Comparison of ENCODE assay signal across 1 cellular context in the genomic region with DNA sequence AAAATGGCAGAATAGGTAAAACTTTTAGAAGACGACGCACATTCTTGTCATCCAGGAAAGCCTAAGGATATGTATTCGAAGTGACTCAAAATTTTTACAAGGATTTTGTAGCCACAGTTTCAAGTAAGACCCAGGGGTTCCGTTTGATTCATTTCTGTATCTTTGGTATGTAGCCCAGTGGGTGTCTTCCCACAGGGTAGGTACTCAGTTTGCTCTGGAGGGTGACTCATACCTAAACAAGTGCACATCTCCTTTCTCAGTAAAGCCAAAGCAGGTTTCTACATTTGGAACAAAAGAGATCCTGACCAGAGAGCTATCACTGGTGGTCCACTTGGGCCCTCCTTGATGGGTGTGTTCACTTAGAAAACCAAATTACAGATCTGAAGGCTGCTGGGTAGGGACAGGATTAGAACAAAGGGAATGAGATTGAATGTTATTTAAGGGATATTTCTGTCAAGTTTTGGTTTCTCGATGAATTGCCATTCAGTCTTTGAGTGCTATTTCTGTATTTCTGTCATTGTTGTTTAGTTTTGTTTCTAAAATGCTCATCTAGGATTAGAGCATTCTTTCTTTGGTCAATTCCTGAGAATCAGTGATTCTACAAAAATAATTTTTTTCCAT.
TF ChIP-seq lines count a peak whose summit lies in the region.

No MANE protein-coding gene starts in this region.

TF ChIP-seq in GM12878, 131 proteins besides CTCF, POLR2A, EP300 and RAD21 (continued from another document and continues in another):
- TF ChIP-seq, protein P1, sequence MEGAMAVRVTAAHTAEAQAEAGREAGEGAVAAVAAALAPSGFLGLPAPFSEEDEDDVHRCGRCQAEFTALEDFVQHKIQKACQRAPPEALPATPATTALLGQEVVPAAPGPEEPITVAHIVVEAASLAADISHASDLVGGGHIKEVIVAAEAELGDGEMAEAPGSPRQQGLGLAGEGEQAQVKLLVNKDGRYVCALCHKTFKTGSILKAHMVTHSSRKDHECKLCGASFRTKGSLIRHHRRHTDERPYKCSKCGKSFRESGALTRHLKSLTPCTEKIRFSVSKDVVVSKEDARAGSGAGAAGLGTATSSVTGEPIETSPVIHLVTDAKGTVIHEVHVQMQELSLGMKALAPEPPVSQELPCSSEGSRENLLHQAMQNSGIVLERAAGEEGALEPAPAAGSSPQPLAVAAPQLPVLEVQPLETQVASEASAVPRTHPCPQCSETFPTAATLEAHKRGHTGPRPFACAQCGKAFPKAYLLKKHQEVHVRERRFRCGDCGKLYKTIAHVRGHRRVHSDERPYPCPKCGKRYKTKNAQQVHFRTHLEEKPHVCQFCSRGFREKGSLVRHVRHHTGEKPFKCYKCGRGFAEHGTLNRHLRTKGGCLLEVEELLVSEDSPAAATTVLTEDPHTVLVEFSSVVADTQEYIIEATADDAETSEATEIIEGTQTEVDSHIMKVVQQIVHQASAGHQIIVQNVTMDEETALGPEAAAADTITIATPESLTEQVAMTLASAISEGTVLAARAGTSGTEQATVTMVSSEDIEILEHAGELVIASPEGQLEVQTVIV (IDR thresholded peaks at IDR 0.05; ENCODE audit: borderline replicate concordance, partially characterized antibody), result no peak
- TF ChIP-seq NRF1 (conservative IDR thresholded peaks at IDR 0.05; ENCODE audit: low read depth, low read length) (no peak), ZBTB33 (IDR thresholded peaks at IDR 0.05) (no peak), FOXM1 (IDR thresholded peaks at IDR 0.05; ENCODE audit: low read depth, low read length) (peak; percentile 65; the same call in 1 of the 2 replicates), GABPA (IDR thresholded peaks at IDR 0.05; ENCODE audit: low read depth) (no peak), SIX5 (IDR thresholded peaks at IDR 0.05; ENCODE audit: low read depth, low read length, severe bottlenecking) (no peak), ETV6 (conservative IDR thresholded peaks at IDR 0.05 in 1 of 2, IDR thresholded peaks at IDR 0.05 in 1 of 2; ENCODE audit: borderline replicate concordance in 1 of 2, low read depth in 1 of 2) (no peak; a peak in 1 of 4 replicates), ZNF622 (IDR thresholded peaks at IDR 0.05) (no peak), BCL11A (IDR thresholded peaks at IDR 0.05; ENCODE audit: low read depth, low read length) (peak; percentile 55; the same call in 1 of the 2 replicates), SUPT20H (IDR thresholded peaks at IDR 0.05; ENCODE audit: borderline replicate concordance, control insufficient read depth, low read depth, low read length) (no peak), DPF2 (IDR thresholded peaks at IDR 0.05) (peak; percentile 83), NR2C1 (IDR thresholded peaks at IDR 0.05) (no peak), CHD1 (IDR thresholded peaks at IDR 0.05; ENCODE audit: low read depth, low read length) (no peak), SMAD5 (IDR thresholded peaks at IDR 0.05; ENCODE audit: low read depth) (no peak), HCFC1 (IDR thresholded peaks at IDR 0.05; ENCODE audit: low read length) (no peak), POLR2AphosphoS5 (IDR thresholded peaks at IDR 0.05; ENCODE audit: low read length) (no peak), POU2F2 (IDR thresholded peaks at IDR 0.05; ENCODE audit: borderline replicate concordance, low read depth, low read length) (no peak), YY1 (IDR thresholded peaks at IDR 0.05; ENCODE audit: low read depth, low read length) (no peak), CEBPB (IDR thresholded peaks at IDR 0.05; ENCODE audit: borderline replicate concordance in 1 of 2, low read depth in 2 of 2, low read length in 2 of 2) (peak in 1 of 2 experiments; percentile 77; a peak in 1 of 4 replicates), RBBP5 (conservative IDR thresholded peaks at IDR 0.05) (no peak), SRF (IDR thresholded peaks at IDR 0.05; ENCODE audit: low read depth in 2 of 2, low read length in 2 of 2) (no peak), FOXK2 (IDR thresholded peaks at IDR 0.05) (no peak), BMI1 (IDR thresholded peaks at IDR 0.05; ENCODE audit: borderline replicate concordance) (no peak), TBL1XR1 (IDR thresholded peaks at IDR 0.05; ENCODE audit: low read depth, low read length) (no peak), EED (IDR thresholded peaks at IDR 0.05; ENCODE audit: low read depth) (peak; percentile 91), IKZF2 (IDR thresholded peaks at IDR 0.05) (peak; percentile 86 to 88)
- TF ChIP-seq, protein P2, sequence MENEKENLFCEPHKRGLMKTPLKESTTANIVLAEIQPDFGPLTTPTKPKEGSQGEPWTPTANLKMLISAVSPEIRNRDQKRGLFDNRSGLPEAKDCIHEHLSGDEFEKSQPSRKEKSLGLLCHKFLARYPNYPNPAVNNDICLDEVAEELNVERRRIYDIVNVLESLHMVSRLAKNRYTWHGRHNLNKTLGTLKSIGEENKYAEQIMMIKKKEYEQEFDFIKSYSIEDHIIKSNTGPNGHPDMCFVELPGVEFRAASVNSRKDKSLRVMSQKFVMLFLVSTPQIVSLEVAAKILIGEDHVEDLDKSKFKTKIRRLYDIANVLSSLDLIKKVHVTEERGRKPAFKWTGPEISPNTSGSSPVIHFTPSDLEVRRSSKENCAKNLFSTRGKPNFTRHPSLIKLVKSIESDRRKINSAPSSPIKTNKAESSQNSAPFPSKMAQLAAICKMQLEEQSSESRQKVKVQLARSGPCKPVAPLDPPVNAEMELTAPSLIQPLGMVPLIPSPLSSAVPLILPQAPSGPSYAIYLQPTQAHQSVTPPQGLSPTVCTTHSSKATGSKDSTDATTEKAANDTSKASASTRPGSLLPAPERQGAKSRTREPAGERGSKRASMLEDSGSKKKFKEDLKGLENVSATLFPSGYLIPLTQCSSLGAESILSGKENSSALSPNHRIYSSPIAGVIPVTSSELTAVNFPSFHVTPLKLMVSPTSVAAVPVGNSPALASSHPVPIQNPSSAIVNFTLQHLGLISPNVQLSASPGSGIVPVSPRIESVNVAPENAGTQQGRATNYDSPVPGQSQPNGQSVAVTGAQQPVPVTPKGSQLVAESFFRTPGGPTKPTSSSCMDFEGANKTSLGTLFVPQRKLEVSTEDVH (IDR thresholded peaks at IDR 0.05; ENCODE audit: low read depth, partially characterized antibody), result no peak
- TF ChIP-seq, protein P3, sequence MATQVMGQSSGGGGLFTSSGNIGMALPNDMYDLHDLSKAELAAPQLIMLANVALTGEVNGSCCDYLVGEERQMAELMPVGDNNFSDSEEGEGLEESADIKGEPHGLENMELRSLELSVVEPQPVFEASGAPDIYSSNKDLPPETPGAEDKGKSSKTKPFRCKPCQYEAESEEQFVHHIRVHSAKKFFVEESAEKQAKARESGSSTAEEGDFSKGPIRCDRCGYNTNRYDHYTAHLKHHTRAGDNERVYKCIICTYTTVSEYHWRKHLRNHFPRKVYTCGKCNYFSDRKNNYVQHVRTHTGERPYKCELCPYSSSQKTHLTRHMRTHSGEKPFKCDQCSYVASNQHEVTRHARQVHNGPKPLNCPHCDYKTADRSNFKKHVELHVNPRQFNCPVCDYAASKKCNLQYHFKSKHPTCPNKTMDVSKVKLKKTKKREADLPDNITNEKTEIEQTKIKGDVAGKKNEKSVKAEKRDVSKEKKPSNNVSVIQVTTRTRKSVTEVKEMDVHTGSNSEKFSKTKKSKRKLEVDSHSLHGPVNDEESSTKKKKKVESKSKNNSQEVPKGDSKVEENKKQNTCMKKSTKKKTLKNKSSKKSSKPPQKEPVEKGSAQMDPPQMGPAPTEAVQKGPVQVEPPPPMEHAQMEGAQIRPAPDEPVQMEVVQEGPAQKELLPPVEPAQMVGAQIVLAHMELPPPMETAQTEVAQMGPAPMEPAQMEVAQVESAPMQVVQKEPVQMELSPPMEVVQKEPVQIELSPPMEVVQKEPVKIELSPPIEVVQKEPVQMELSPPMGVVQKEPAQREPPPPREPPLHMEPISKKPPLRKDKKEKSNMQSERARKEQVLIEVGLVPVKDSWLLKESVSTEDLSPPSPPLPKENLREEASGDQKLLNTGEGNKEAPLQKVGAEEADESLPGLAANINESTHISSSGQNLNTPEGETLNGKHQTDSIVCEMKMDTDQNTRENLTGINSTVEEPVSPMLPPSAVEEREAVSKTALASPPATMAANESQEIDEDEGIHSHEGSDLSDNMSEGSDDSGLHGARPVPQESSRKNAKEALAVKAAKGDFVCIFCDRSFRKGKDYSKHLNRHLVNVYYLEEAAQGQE (IDR thresholded peaks at IDR 0.05; ENCODE audit: low read depth, low read length), result no peak
- TF ChIP-seq, protein P4, sequence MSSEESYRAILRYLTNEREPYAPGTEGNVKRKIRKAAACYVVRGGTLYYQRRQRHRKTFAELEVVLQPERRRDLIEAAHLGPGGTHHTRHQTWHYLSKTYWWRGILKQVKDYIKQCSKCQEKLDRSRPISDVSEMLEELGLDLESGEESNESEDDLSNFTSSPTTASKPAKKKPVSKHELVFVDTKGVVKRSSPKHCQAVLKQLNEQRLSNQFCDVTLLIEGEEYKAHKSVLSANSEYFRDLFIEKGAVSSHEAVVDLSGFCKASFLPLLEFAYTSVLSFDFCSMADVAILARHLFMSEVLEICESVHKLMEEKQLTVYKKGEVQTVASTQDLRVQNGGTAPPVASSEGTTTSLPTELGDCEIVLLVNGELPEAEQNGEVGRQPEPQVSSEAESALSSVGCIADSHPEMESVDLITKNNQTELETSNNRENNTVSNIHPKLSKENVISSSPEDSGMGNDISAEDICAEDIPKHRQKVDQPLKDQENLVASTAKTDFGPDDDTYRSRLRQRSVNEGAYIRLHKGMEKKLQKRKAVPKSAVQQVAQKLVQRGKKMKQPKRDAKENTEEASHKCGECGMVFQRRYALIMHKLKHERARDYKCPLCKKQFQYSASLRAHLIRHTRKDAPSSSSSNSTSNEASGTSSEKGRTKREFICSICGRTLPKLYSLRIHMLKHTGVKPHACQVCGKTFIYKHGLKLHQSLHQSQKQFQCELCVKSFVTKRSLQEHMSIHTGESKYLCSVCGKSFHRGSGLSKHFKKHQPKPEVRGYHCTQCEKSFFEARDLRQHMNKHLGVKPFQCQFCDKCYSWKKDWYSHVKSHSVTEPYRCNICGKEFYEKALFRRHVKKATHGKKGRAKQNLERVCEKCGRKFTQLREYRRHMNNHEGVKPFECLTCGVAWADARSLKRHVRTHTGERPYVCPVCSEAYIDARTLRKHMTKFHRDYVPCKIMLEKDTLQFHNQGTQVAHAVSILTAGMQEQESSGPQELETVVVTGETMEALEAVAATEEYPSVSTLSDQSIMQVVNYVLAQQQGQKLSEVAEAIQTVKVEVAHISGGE (CRISPR knock-in tag; IDR thresholded peaks at IDR 0.05), result no peak
- TF ChIP-seq, protein P5, sequence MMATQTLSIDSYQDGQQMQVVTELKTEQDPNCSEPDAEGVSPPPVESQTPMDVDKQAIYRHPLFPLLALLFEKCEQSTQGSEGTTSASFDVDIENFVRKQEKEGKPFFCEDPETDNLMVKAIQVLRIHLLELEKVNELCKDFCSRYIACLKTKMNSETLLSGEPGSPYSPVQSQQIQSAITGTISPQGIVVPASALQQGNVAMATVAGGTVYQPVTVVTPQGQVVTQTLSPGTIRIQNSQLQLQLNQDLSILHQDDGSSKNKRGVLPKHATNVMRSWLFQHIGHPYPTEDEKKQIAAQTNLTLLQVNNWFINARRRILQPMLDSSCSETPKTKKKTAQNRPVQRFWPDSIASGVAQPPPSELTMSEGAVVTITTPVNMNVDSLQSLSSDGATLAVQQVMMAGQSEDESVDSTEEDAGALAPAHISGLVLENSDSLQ (IDR thresholded peaks at IDR 0.05), result no peak
- TF ChIP-seq, protein P6, sequence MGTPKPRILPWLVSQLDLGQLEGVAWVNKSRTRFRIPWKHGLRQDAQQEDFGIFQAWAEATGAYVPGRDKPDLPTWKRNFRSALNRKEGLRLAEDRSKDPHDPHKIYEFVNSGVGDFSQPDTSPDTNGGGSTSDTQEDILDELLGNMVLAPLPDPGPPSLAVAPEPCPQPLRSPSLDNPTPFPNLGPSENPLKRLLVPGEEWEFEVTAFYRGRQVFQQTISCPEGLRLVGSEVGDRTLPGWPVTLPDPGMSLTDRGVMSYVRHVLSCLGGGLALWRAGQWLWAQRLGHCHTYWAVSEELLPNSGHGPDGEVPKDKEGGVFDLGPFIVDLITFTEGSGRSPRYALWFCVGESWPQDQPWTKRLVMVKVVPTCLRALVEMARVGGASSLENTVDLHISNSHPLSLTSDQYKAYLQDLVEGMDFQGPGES (IDR thresholded peaks at IDR 0.05), result no peak
- TF ChIP-seq, protein P7, sequence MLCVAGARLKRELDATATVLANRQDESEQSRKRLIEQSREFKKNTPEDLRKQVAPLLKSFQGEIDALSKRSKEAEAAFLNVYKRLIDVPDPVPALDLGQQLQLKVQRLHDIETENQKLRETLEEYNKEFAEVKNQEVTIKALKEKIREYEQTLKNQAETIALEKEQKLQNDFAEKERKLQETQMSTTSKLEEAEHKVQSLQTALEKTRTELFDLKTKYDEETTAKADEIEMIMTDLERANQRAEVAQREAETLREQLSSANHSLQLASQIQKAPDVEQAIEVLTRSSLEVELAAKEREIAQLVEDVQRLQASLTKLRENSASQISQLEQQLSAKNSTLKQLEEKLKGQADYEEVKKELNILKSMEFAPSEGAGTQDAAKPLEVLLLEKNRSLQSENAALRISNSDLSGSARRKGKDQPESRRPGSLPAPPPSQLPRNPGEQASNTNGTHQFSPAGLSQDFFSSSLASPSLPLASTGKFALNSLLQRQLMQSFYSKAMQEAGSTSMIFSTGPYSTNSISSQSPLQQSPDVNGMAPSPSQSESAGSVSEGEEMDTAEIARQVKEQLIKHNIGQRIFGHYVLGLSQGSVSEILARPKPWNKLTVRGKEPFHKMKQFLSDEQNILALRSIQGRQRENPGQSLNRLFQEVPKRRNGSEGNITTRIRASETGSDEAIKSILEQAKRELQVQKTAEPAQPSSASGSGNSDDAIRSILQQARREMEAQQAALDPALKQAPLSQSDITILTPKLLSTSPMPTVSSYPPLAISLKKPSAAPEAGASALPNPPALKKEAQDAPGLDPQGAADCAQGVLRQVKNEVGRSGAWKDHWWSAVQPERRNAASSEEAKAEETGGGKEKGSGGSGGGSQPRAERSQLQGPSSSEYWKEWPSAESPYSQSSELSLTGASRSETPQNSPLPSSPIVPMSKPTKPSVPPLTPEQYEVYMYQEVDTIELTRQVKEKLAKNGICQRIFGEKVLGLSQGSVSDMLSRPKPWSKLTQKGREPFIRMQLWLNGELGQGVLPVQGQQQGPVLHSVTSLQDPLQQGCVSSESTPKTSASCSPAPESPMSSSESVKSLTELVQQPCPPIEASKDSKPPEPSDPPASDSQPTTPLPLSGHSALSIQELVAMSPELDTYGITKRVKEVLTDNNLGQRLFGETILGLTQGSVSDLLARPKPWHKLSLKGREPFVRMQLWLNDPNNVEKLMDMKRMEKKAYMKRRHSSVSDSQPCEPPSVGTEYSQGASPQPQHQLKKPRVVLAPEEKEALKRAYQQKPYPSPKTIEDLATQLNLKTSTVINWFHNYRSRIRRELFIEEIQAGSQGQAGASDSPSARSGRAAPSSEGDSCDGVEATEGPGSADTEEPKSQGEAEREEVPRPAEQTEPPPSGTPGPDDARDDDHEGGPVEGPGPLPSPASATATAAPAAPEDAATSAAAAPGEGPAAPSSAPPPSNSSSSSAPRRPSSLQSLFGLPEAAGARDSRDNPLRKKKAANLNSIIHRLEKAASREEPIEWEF (IDR thresholded peaks at IDR 0.05; ENCODE audit: insufficient replicate concordance, low read depth, low read length), result no peak
